In genomic region chr4:20486433-20486832, GRCh38 we compare ENCODE assay signal across 26 cellular contexts.
"Had no signal": no experiment of that assay in that cellular context is flagged by ENCODE, and none has a peak within 500 bp of the region (broad histone marks: within the 10 kb centered on the region; RNA-seq: fewer than 3 reads in every experiment).

No MANE protein-coding gene starts in this region.

- H3K9me3 Mint-ChIP-seq: activated CD8-positive, alpha-beta T cell treated with anti-CD3 and anti-CD28 coated beads for 36 hours; activated naive CD8-positive, alpha-beta T cell treated with anti-CD3 and anti-CD28 coated beads, Interleukin-2, amount 50 U/mL, for 24 hours; activated T-cell treated with anti-CD3 and anti-CD28 coated beads, Interleukin-2, amount 50 U/mL, for 4 hours; dendritic cell treated with granulocyte-macrophage colony-stimulating factor and Interleukin-4, amounts not matched to agents 40 ng/mL and 50 ng/mL, for 4 days; endodermal cell; nephron; WTC11 had no signal

- DNase-seq: activated CD4-positive, alpha-beta T cell treated with anti-CD3 and anti-CD28 coated beads, Interleukin-2, amount 50 U/mL, for 1 hour; activated CD8-positive, alpha-beta T cell treated with anti-CD3 and anti-CD28 coated beads for 36 hours; activated gamma-delta T cell treated with Interleukin-2 at 50 U/mL for 16 hours; activated naive CD4-positive, alpha-beta T cell treated with anti-CD3 and anti-CD28 coated beads, Interleukin-2, amount 50 U/mL, for 16 hours; activated naive CD8-positive, alpha-beta T cell treated with anti-CD3 and anti-CD28 coated beads, Interleukin-2, amount 50 U/mL, for 24 hours; activated T-cell treated with anti-CD3 and anti-CD28 coated beads, Interleukin-2, amount 50 U/mL, for 4 hours; amygdala; endodermal cell; esophagus squamous epithelium; left ventricle myocardium inferior; mesendoderm; mucosa of descending colon; posterior cingulate gyrus; right cardiac atrium; spleen; stimulated activated naive CD4-positive, alpha-beta T cell; T-helper 2 cell; tibial artery; upper lobe of right lung had no signal

- H3K27ac ChIP-seq: esophagus squamous epithelium, left ventricle myocardium inferior, spleen, suprapubic skin, tibial artery, upper lobe of right lung had no signal

- ATAC-seq: activated CD8-positive, alpha-beta T cell treated with anti-CD3 and anti-CD28 coated beads for 36 hours; activated naive CD8-positive, alpha-beta T cell treated with anti-CD3 and anti-CD28 coated beads, Interleukin-2, amount 50 U/mL, for 24 hours; activated T-cell treated with anti-CD3 and anti-CD28 coated beads, Interleukin-2, amount 50 U/mL, for 4 hours; activated T-helper 17 cell treated with anti-CD3 and anti-CD28 coated beads, Interleukin-2, amount 50 U/mL, for 72 hours; mucosa of descending colon; right cardiac atrium; upper lobe of right lung; WTC11 had no signal

- H3K27ac Mint-ChIP-seq: activated CD8-positive, alpha-beta T cell treated with anti-CD3 and anti-CD28 coated beads for 36 hours; activated naive CD8-positive, alpha-beta T cell treated with anti-CD3 and anti-CD28 coated beads, Interleukin-2, amount 50 U/mL, for 24 hours; activated T-helper 17 cell treated with anti-CD3 and anti-CD28 coated beads, Interleukin-2, amount 50 U/mL, for 72 hours; dendritic cell treated with granulocyte-macrophage colony-stimulating factor and Interleukin-4, amounts not matched to agents 40 ng/mL and 50 ng/mL, for 4 days; endodermal cell; nephron; WTC11 had no signal

- H3K4me1 Mint-ChIP-seq: activated naive CD8-positive, alpha-beta T cell treated with anti-CD3 and anti-CD28 coated beads, Interleukin-2, amount 50 U/mL, for 24 hours; activated T-helper 17 cell treated with anti-CD3 and anti-CD28 coated beads, Interleukin-2, amount 50 U/mL, for 72 hours; central memory CD8-positive, alpha-beta T cell; endodermal cell; WTC11 had no signal

- H3K4me3 Mint-ChIP-seq: activated CD8-positive, alpha-beta T cell treated with anti-CD3 and anti-CD28 coated beads for 36 hours; activated naive CD8-positive, alpha-beta T cell treated with anti-CD3 and anti-CD28 coated beads, Interleukin-2, amount 50 U/mL, for 24 hours; activated T-cell treated with anti-CD3 and anti-CD28 coated beads, Interleukin-2, amount 50 U/mL, for 4 hours; activated T-helper 17 cell treated with anti-CD3 and anti-CD28 coated beads, Interleukin-2, amount 50 U/mL, for 72 hours; central memory CD8-positive, alpha-beta T cell; dendritic cell treated with granulocyte-macrophage colony-stimulating factor and Interleukin-4, amounts not matched to agents 40 ng/mL and 50 ng/mL, for 4 days; endodermal cell; nephron; WTC11 had no signal

- H3K36me3 Mint-ChIP-seq: WTC11 had no signal

- H3K27me3 Mint-ChIP-seq: activated CD8-positive, alpha-beta T cell treated with anti-CD3 and anti-CD28 coated beads for 36 hours; activated naive CD8-positive, alpha-beta T cell treated with anti-CD3 and anti-CD28 coated beads, Interleukin-2, amount 50 U/mL, for 24 hours; activated T-helper 17 cell treated with anti-CD3 and anti-CD28 coated beads, Interleukin-2, amount 50 U/mL, for 72 hours; central memory CD8-positive, alpha-beta T cell; dendritic cell treated with granulocyte-macrophage colony-stimulating factor and Interleukin-4, amounts not matched to agents 40 ng/mL and 50 ng/mL, for 4 days had no signal

- FAIRE-seq: islet of Langerhans had no signal
